ENCODE assay signal across 9 cellular contexts in the genomic region with DNA sequence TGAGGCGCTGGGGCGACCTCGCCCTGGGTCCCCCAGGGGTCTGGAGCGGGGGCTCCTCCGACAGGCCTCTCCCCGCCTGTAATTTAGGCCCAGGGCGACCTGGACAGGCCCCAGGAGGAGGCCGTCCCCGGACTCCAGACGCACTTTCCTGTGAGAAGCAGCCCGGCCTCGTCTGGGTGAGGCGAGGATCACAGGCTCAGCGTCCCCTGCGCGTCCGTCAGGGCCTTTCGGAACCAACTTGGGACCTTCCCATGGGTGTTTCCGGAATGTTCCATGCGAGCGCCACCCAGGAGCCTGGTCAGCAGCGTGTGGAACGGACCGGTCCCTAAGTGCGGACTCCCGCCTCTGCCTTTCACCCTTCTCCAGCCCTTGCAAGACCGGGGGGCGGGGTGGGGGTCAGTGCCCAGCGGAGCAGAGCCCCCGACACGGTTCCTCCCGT. TPM values are rescaled to one million over a fixed set of nuclear protein-coding genes. Genes with fewer than 3 reads are reported as not detected.
DNase-seq lines count a peak whose midpoint lies in the region; ATAC-seq and TF ChIP-seq lines count a peak whose summit lies in the region.
"Had no signal": no experiment of that assay in that cellular context is flagged by ENCODE, and none has a peak within 500 bp of the region (broad histone marks: within the 10 kb centered on the region; RNA-seq: fewer than 3 reads in every experiment).

No MANE protein-coding gene starts in this region.

- H3K4me3 Mint-ChIP-seq in activated naive CD4-positive, alpha-beta T cell treated with anti-CD3 and anti-CD28 coated beads, Interleukin-2, amount 10 ng/mL, durations not matched to agents 7 days and 5 days = peak overlapping the region; percentile 37
- H3K4me3 Mint-ChIP-seq in neural progenitor cell = peak overlapping the region; percentile 75

- H3K4me3 ChIP-seq in esophagus (ENCODE audit: low read depth in 1 of 2, low read length in 2 of 2) (peak overlapping the region; percentile 10 to 45), neural progenitor cell (no peak overlapping the region), uterus (peak overlapping the region; percentile 53 to 64)

- no peak for ATAC-seq in HG03565 (IDR thresholded peaks at IDR 0.05; ENCODE audit: unreplicated experiment)

- no peak overlapping the region for H3K9ac ChIP-seq in neural progenitor cell

- H3K36me3 Mint-ChIP-seq in activated naive CD4-positive, alpha-beta T cell treated with anti-CD3 and anti-CD28 coated beads, Interleukin-2, amount 10 ng/mL, durations not matched to agents 7 days and 5 days = no peaks in the 10 kb centered on the region
- H3K36me3 Mint-ChIP-seq in neural progenitor cell = no peaks in the 10 kb centered on the region

- H3K4me1 Mint-ChIP-seq in activated naive CD4-positive, alpha-beta T cell treated with anti-CD3 and anti-CD28 coated beads, Interleukin-2, amount 10 ng/mL, durations not matched to agents 7 days and 5 days = peaks cover 5% of the 10 kb centered on the region
- peaks cover 12% of the 10 kb centered on the region for H3K4me1 Mint-ChIP-seq in neural progenitor cell

- 71 to 81% methylated on average over 32 of the region's 32 CpGs for WGBS in esophagus, 2 donors

- no peaks in the 10 kb centered on the region for H3K27me3 ChIP-seq in esophagus (ENCODE audit: control insufficient read depth in 1 of 2, insufficient read depth in 2 of 2, low read length in 2 of 2)
- H3K27me3 ChIP-seq in neural progenitor cell = no peaks in the 10 kb centered on the region
- no peaks in the 10 kb centered on the region for H3K27me3 ChIP-seq in uterus

- CTCF ChIA-PET in activated naive CD4-positive, alpha-beta T cell treated with anti-CD3 and anti-CD28 coated beads, Interleukin-2, amount 10 ng/mL, durations not matched to agents 7 days and 5 days (lab: Charles Lee) = no interaction called here

- H4K20me1 ChIP-seq in neural progenitor cell (ENCODE audit: low read depth) = peaks cover 12% of the 10 kb centered on the region

- H3K27ac Mint-ChIP-seq in activated naive CD4-positive, alpha-beta T cell treated with anti-CD3 and anti-CD28 coated beads, Interleukin-2, amount 10 ng/mL, durations not matched to agents 7 days and 5 days = no peak overlapping the region
- no peak overlapping the region for H3K27ac Mint-ChIP-seq in neural progenitor cell

- peaks cover 29% of the 10 kb centered on the region for H3K79me2 ChIP-seq in neural progenitor cell (ENCODE audit: low read depth)

- TF ChIP-seq CTCF in neural progenitor cell (IDR thresholded peaks at IDR 0.05) (no peak), uterus (IDR thresholded peaks at IDR 0.05) (no peak)

- peak overlapping the region; percentile 74 for H3K4me2 ChIP-seq in neural progenitor cell

- no peaks in the 10 kb centered on the region for H3K9me3 Mint-ChIP-seq in activated naive CD4-positive, alpha-beta T cell treated with anti-CD3 and anti-CD28 coated beads, Interleukin-2, amount 10 ng/mL, durations not matched to agents 7 days and 5 days
- H3K9me3 Mint-ChIP-seq in neural progenitor cell = no peaks in the 10 kb centered on the region

- H3K27me3 Mint-ChIP-seq in activated naive CD4-positive, alpha-beta T cell treated with anti-CD3 and anti-CD28 coated beads, Interleukin-2, amount 10 ng/mL, durations not matched to agents 7 days and 5 days = peaks cover 62% of the 10 kb centered on the region
- peaks cover 6% of the 10 kb centered on the region for H3K27me3 Mint-ChIP-seq in neural progenitor cell (ENCODE audit: insufficient read depth, low read depth)

- no peaks in the 10 kb centered on the region for H3F3A ChIP-seq in neural progenitor cell (ENCODE audit: low read depth)

- H3K9me3 ChIP-seq in esophagus (ENCODE audit: control insufficient read depth in 2 of 2, insufficient read depth in 1 of 2, low read depth in 1 of 2, low read length in 1 of 2) = no peaks in the 10 kb centered on the region
- H3K9me3 ChIP-seq in neural progenitor cell (ENCODE audit: low read depth) = no peaks in the 10 kb centered on the region
- no peaks in the 10 kb centered on the region for H3K9me3 ChIP-seq in uterus

- H3K36me3 ChIP-seq in esophagus (ENCODE audit: control insufficient read depth in 2 of 2, insufficient read depth in 2 of 2, low read length in 1 of 2) = no peaks in the 10 kb centered on the region
- H3K36me3 ChIP-seq in neural progenitor cell = no peaks in the 10 kb centered on the region
- no peaks in the 10 kb centered on the region for H3K36me3 ChIP-seq in uterus

- no peak for DNase-seq in activated naive CD4-positive, alpha-beta T cell treated with anti-CD3 and anti-CD28 coated beads, Interleukin-2, amount 10 ng/mL, durations not matched to agents 7 days and 5 days
- DNase-seq in activated naive CD4-positive, alpha-beta T cell treated with anti-CD3 and anti-CD28 coated beads, Interleukin-2, amount 50 U/mL, for 16 hours = no peak
- no peak for DNase-seq in neural progenitor cell (ENCODE audit: low spot score)
- peak; percentile 43 to 58 for DNase-seq in uterus
- DNase-seq in pons (ENCODE audit: low spot score) = no peak
- no peak for DNase-seq in HPDE6-E6E7 (ENCODE audit: extremely low spot score)
- DNase-seq: activated gamma-delta T cell treated with Interleukin-2 at 50 U/mL for 16 hours had no signal

- H3K4me1 ChIP-seq in esophagus (ENCODE audit: control insufficient read depth in 2 of 2, insufficient read depth in 2 of 2, low read length in 1 of 2) = peaks cover 0 to 3% of the 10 kb centered on the region in 2 donors
- peaks cover 6% of the 10 kb centered on the region for H3K4me1 ChIP-seq in neural progenitor cell
- peaks cover 0 to 8% of the 10 kb centered on the region in 2 donors for H3K4me1 ChIP-seq in uterus

- TF ChIP-seq POLR2A in uterus (IDR thresholded peaks at IDR 0.05) = no peak

- peak overlapping the region; percentile 17 to 73 for H3K27ac ChIP-seq in esophagus (ENCODE audit: low read depth in 2 of 2, low read length in 1 of 2)
- H3K27ac ChIP-seq in neural progenitor cell = no peak overlapping the region
- peak overlapping the region; percentile 85 to 90 for H3K27ac ChIP-seq in uterus

- intact Hi-C loops in uterus (cut with DNase I; ENCODE audit: low total_unique reads) = no loop called here

- H2AFZ ChIP-seq in neural progenitor cell (replicated peaks) = no peak overlapping the region

RNA-seq across cellular contexts. Expression of gene GRTP1, which starts 1.0 kb away (rescaled TPM):
- polyA plus RNA-seq in esophagus = 10 to 100 TPM; 13.9 to 15.8 TPM
- total RNA-seq in neural progenitor cell (ENCODE audit: low replicate concordance) (14.8 and 19.3 TPM in 2 replicates), uterus (10 to 100 TPM in 2 of 4 donors, 1 to 10 TPM in 2; 3.2 to 17.9 (median 7.5) TPM)

Comparison
In these comparisons a context has a peak if more than half of its experiments do, and no peak if none do; other contexts are left out.
1. DNase-seq: peak in uterus (2 of 2); none in activated naive CD4-positive, alpha-beta T cell treated with anti-CD3 and anti-CD28 coated beads, Interleukin-2, amount 10 ng/mL, durations not matched to agents 7 days and 5 days (single experiment), activated naive CD4-positive, alpha-beta T cell treated with anti-CD3 and anti-CD28 coated beads, Interleukin-2, amount 50 U/mL, for 16 hours (single experiment), neural progenitor cell (single experiment), pons (single experiment) and HPDE6-E6E7 (single experiment).